8 cellular contexts compared by ENCODE assay signal in genomic region chr2:46650556-46651001, GRCh38. TPM values are rescaled to one million over a fixed set of nuclear protein-coding genes. Genes with fewer than 3 reads are reported as not detected.
A peak's percentile ranks its signal among the peaks of the same experiment; 100 is the strongest.
DNase-seq lines count a peak whose midpoint lies in the region; ATAC-seq and TF ChIP-seq lines count a peak whose summit lies in the region.

No MANE protein-coding gene starts in this region.

- H4K20me1 ChIP-seq in DOHH2 (ENCODE audit: control insufficient read depth, insufficient read depth, low read depth, low read length): no peaks in the 10 kb centered on the region
- H4K20me1 ChIP-seq in KMS-11 (ENCODE audit: insufficient read depth): no peaks in the 10 kb centered on the region
- H4K20me1 ChIP-seq in OCI-LY1 (ENCODE audit: insufficient read depth, low read length): no peaks in the 10 kb centered on the region

- H3K4me3 Mint-ChIP-seq in natural killer cell: no peak overlapping the region

- no peaks in the 10 kb centered on the region for H3K4me1 Mint-ChIP-seq in natural killer cell

- H3F3A ChIP-seq in DOHH2 (ENCODE audit: control insufficient read depth, insufficient read depth) (no peaks in the 10 kb centered on the region), OCI-LY1 (ENCODE audit: insufficient read depth, low read length) (no peaks in the 10 kb centered on the region)

- H3K36me3 ChIP-seq in DOHH2 (ENCODE audit: control insufficient read depth, low read length) (no peaks in the 10 kb centered on the region), KMS-11 (ENCODE audit: insufficient read depth) (no peaks in the 10 kb centered on the region), OCI-LY1 (ENCODE audit: insufficient read depth, low read length) (no peaks in the 10 kb centered on the region)

- H3K27ac ChIP-seq in DOHH2 (ENCODE audit: low read depth, low read length) (no peak overlapping the region), KMS-11 (no peak overlapping the region), OCI-LY1 (ENCODE audit: low read depth, low read length, poor library complexity, severe bottlenecking) (no peak overlapping the region)

- H3K9me3 Mint-ChIP-seq in natural killer cell: no peaks in the 10 kb centered on the region

- H2AFZ ChIP-seq in KMS-11 (ENCODE audit: low read depth) (no peak overlapping the region), OCI-LY1 (ENCODE audit: low read length) (no peak overlapping the region)

- H3K9ac ChIP-seq in KMS-11 (no peak overlapping the region), OCI-LY1 (ENCODE audit: low read length) (no peak overlapping the region)

- no peaks in the 10 kb centered on the region for H3K9me2 ChIP-seq in DOHH2 (replicated peaks; ENCODE audit: control insufficient read depth, low read length)
- no peaks in the 10 kb centered on the region for H3K9me2 ChIP-seq in OCI-LY1 (ENCODE audit: low read depth, low read length)

- DNase-seq in activated CD8-positive, alpha-beta memory T cell treated with anti-CD3 and anti-CD28 coated beads, Interleukin-2, amount 50 U/mL, for 24 hours (ENCODE audit: extremely low read depth): peak; percentile 36
- DNase-seq in epithelial cell of proximal tubule (ENCODE audit: low read depth) (no peak), natural killer cell (peak; percentile 44)
- peak; percentile 62 for DNase-seq in stimulated activated naive CD8-positive, alpha-beta T cell treated with anti-CD3 and anti-CD28 coated beads, Interleukin-15, Interleukin-2, amounts not matched to agents 100 U/mL and 50 U/mL, for 24 hours

- TF ChIP-seq CTCF in DOHH2 (IDR thresholded peaks at IDR 0.05; ENCODE audit: low read depth, low read length, poor library complexity, severe bottlenecking): peak; percentile 91
- peak; percentile 97 for TF ChIP-seq CTCF in KMS-11 (conservative IDR thresholded peaks at IDR 0.05; ENCODE audit: low read depth, low read length)
- TF ChIP-seq CTCF in OCI-LY1 (IDR thresholded peaks at IDR 0.05; ENCODE audit: low read length): peak; percentile 92
- TF ChIP-seq CTCF in epithelial cell of proximal tubule (conservative IDR thresholded peaks at IDR 0.05; ENCODE audit: low read depth, low read length): peak; percentile 99
- peak; percentile 98 for TF ChIP-seq CTCF in natural killer cell (IDR thresholded peaks at IDR 0.05)

- H3K4me2 ChIP-seq in DOHH2 (ENCODE audit: low read length) (no peak overlapping the region), KMS-11 (no peak overlapping the region), OCI-LY1 (ENCODE audit: low read length) (no peak overlapping the region)

- no peaks in the 10 kb centered on the region for H3K27me3 Mint-ChIP-seq in natural killer cell (ENCODE audit: low read depth in 2 of 2)

- no peaks in the 10 kb centered on the region for H3K4me1 ChIP-seq in DOHH2 (ENCODE audit: control insufficient read depth, low read length)
- peaks cover 5% of the 10 kb centered on the region for H3K4me1 ChIP-seq in KMS-11 (ENCODE audit: low read depth, poor library complexity, severe bottlenecking)
- H3K4me1 ChIP-seq in OCI-LY1 (ENCODE audit: insufficient read depth, low read length, severe bottlenecking): no peaks in the 10 kb centered on the region

- H3K4me3 ChIP-seq in DOHH2 (ENCODE audit: low read length): no peak overlapping the region
- H3K4me3 ChIP-seq in KMS-11 (IDR thresholded peaks at IDR 0.05; ENCODE audit: insufficient read depth, low read depth, low read length): no peak overlapping the region
- H3K4me3 ChIP-seq in OCI-LY1 (ENCODE audit: low read depth, low read length, poor library complexity, severe bottlenecking): no peak overlapping the region
- no peak overlapping the region for H3K4me3 ChIP-seq in epithelial cell of proximal tubule (ENCODE audit: low read depth, low read length)

- H3K27ac Mint-ChIP-seq in natural killer cell: no peak overlapping the region

- intact Hi-C loops in natural killer cell (cut with micrococcal nuclease): loop anchor here (1.0 to 5.0 kb wide), 3 partner anchors 18 to 658 kb away; no protein-coding TSS in a partner anchor

- H3K79me2 ChIP-seq in DOHH2 (ENCODE audit: control insufficient read depth, low read length) (no peaks in the 10 kb centered on the region), KMS-11 (ENCODE audit: insufficient read depth, low read depth) (no peaks in the 10 kb centered on the region), OCI-LY1 (ENCODE audit: insufficient read depth, low read length) (no peaks in the 10 kb centered on the region)

- H3K27me3 ChIP-seq in DOHH2 (ENCODE audit: control insufficient read depth, low read length): peaks cover 7% of the 10 kb centered on the region
- H3K27me3 ChIP-seq in KMS-11 (ENCODE audit: insufficient read depth, low read depth): no peaks in the 10 kb centered on the region
- H3K27me3 ChIP-seq in OCI-LY1 (ENCODE audit: insufficient read depth, low read length): no peaks in the 10 kb centered on the region

- H3K9me3 ChIP-seq in DOHH2 (ENCODE audit: control insufficient read depth, insufficient read depth, low read length) (no peaks in the 10 kb centered on the region), OCI-LY1 (ENCODE audit: low read length) (no peaks in the 10 kb centered on the region)

- ATAC-seq in natural killer cell (peak; percentile 84 to 93 (median 85)), HG02571 (IDR thresholded peaks at IDR 0.05; ENCODE audit: unreplicated experiment) (no peak)
- ATAC-seq in stimulated activated naive CD8-positive, alpha-beta T cell treated with anti-CD3 and anti-CD28 coated beads, Interleukin-15, Interleukin-2, amounts not matched to agents 100 U/mL and 50 U/mL, for 24 hours: peak; percentile 63

- H3K36me3 Mint-ChIP-seq in natural killer cell: peaks cover 5% of the 10 kb centered on the region

RNA-seq across cellular contexts. Expression of gene CRIPT, which starts 33.6 kb away (rescaled TPM):
- total RNA-seq in epithelial cell of proximal tubule (14.8 and 16.2 TPM in 2 replicates), natural killer cell (10 to 100 TPM; 27.3 to 34.3 (median 30.3) TPM)

RNA-seq across cellular contexts. Expression of gene PIGF, which starts 33.7 kb away (rescaled TPM):
- total RNA-seq in epithelial cell of proximal tubule (16.7 and 22.0 TPM in 2 replicates), natural killer cell (10 to 100 TPM; 12.3 to 25.4 (median 16.0) TPM)

RNA-seq across cellular contexts. Expression of gene SOCS5, which starts 48.5 kb away (rescaled TPM):
- 5.5 and 7.1 TPM in 2 replicates for total RNA-seq in epithelial cell of proximal tubule
- total RNA-seq in natural killer cell: 10 to 100 TPM in 2 of 3 donors, 1 to 10 TPM in 1; 9.9 to 15.9 (median 12.7) TPM
